ENCODE assay signal across 1 cellular context in the genomic region with DNA sequence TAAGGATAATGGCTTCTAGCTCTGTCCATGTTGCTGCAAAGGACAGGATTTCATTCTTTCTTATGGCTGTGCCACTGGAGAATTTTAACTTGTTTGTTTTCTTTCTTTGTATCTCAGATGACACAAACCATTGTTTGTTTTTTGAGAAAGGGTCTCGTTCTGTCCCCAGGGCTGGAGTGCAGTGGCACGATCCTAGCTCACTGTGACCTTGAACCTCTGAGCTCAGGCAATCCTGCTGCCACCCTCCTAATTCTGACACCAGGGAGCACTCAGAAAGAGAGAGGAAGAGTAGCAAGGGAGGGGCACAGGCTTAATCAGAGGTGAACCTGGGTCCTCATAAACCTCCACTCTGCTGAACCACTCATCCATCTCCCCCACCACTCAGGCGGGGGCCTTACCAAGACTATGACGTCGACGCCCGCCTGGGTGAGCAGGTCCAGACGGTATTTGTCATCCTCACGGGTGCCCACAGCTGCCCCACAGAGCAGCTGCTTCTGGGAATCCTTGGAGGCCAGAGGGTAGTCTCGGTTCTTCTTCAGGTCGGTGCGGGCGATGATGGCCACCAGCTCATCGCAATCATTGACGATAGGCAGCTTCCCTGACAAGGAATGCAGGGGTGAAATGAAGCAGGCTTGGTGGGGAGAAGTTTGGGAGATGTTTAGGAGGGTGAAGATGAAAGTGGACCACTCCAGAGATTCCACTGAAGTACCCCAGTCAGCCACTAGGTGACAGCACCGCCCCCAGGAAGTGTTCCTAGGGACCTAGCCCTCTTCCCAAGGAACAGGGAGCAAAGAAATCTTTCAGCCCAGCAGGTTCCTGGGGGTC.
TF ChIP-seq lines count a peak whose summit lies in the region.

No MANE protein-coding gene starts in this region.

TF ChIP-seq in K562, 482 proteins besides CTCF, POLR2A, EP300 and RAD21 (continued from another document):
- TF ChIP-seq, protein P1, sequence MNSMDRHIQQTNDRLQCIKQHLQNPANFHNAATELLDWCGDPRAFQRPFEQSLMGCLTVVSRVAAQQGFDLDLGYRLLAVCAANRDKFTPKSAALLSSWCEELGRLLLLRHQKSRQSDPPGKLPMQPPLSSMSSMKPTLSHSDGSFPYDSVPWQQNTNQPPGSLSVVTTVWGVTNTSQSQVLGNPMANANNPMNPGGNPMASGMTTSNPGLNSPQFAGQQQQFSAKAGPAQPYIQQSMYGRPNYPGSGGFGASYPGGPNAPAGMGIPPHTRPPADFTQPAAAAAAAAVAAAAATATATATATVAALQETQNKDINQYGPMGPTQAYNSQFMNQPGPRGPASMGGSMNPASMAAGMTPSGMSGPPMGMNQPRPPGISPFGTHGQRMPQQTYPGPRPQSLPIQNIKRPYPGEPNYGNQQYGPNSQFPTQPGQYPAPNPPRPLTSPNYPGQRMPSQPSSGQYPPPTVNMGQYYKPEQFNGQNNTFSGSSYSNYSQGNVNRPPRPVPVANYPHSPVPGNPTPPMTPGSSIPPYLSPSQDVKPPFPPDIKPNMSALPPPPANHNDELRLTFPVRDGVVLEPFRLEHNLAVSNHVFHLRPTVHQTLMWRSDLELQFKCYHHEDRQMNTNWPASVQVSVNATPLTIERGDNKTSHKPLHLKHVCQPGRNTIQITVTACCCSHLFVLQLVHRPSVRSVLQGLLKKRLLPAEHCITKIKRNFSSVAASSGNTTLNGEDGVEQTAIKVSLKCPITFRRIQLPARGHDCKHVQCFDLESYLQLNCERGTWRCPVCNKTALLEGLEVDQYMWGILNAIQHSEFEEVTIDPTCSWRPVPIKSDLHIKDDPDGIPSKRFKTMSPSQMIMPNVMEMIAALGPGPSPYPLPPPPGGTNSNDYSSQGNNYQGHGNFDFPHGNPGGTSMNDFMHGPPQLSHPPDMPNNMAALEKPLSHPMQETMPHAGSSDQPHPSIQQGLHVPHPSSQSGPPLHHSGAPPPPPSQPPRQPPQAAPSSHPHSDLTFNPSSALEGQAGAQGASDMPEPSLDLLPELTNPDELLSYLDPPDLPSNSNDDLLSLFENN (IDR thresholded peaks at IDR 0.05; ENCODE audit: low read depth in 2 of 2, low read length in 2 of 2), result 0 out of 4 replicates have a peak, but pooled peaks of 1 of the 2 experiments have one; percentile 45
- TF ChIP-seq HDGF (IDR thresholded peaks at IDR 0.05), result peak; percentile 84; the same call in 1 of the 2 replicates
- no peak for TF ChIP-seq SP2 (IDR thresholded peaks at IDR 0.05; ENCODE audit: extremely low read depth, low read depth, low read length, poor library complexity, severe bottlenecking)
- TF ChIP-seq GATAD2B (IDR thresholded peaks at IDR 0.05; ENCODE audit: borderline replicate concordance), result no peak
- 0 out of 2 replicates have a peak, but pooled peaks have one; percentile 67 for TF ChIP-seq KLF16 (IDR thresholded peaks at IDR 0.05)
- 0 out of 2 replicates have a peak, but pooled peaks have one; percentile 5 for TF ChIP-seq JUND (IDR thresholded peaks at IDR 0.05; ENCODE audit: borderline replicate concordance, low read depth, low read length)
- no peak for TF ChIP-seq JUND (tag; IDR thresholded peaks at IDR 0.05; ENCODE audit: borderline replicate concordance, low read depth, low read length)
- 0 out of 2 replicates have a peak, but pooled peaks have one; percentile 14 for TF ChIP-seq JUN (IDR thresholded peaks at IDR 0.05; ENCODE audit: borderline replicate concordance, low read depth, low read length)
- no peak for TF ChIP-seq JUN (CRISPR knock-in tag; IDR thresholded peaks at IDR 0.05; ENCODE audit: borderline replicate concordance)
- TF ChIP-seq YY1 (IDR thresholded peaks at IDR 0.05; ENCODE audit: borderline replicate concordance in 1 of 3, control insufficient read depth in 1 of 3, extremely low read depth in 1 of 3, insufficient read depth in 3 of 3, insufficient read length in 1 of 3, insufficient replicate concordance in 2 of 3, low read depth in 1 of 3, low read length in 2 of 3), result peak in 2 of 3 experiments; percentile 10 to 13
- TF ChIP-seq TRIM24 (IDR thresholded peaks at IDR 0.05), result no peak
- TF ChIP-seq ZNF696 (CRISPR knock-in tag; conservative IDR thresholded peaks at IDR 0.05), result no peak
